In genomic region chr7:28455486-28455885, GRCh38 we compare ENCODE assay signal across 14 cellular contexts. TPM values are rescaled to one million over a fixed set of nuclear protein-coding genes. Genes with fewer than 3 reads are reported as not detected.
A peak's percentile ranks its signal among the peaks of the same experiment; 100 is the strongest.
DNase-seq lines count a peak whose midpoint lies in the region; ATAC-seq and TF ChIP-seq lines count a peak whose summit lies in the region.
"Had no signal": no experiment of that assay in that cellular context is flagged by ENCODE, and none has a peak within 500 bp of the region (broad histone marks: within the 10 kb centered on the region; RNA-seq: fewer than 3 reads in every experiment).

No MANE protein-coding gene starts in this region.

- H3K4me3 ChIP-seq in BLaER1, result no peak overlapping the region
- H3K4me3 ChIP-seq in iPS DF 6.9 (ENCODE audit: low read length), result no peak overlapping the region
- H3K4me3 ChIP-seq in aorta (ENCODE audit: low read length in 2 of 2), result no peak overlapping the region
- H3K4me3 ChIP-seq: HAP-1 had no signal

- H3K27ac ChIP-seq in BLaER1, result no peak overlapping the region
- no peak overlapping the region for H3K27ac ChIP-seq in iPS DF 6.9 (ENCODE audit: low read length)
- H3K27ac ChIP-seq in aorta (ENCODE audit: low read depth in 1 of 2, low read length in 2 of 2), result no peak overlapping the region
- H3K27ac ChIP-seq: C4-2B had no signal

- no peak overlapping the region for H3K4me3 Mint-ChIP-seq in WTC11
- H3K4me3 Mint-ChIP-seq in activated CD8-positive, alpha-beta memory T cell treated with anti-CD3 and anti-CD28 coated beads, Interleukin-2, amount 10 ng/mL, durations not matched to agents 7 days and 5 days, result no peak overlapping the region
- H3K4me3 Mint-ChIP-seq: B cell; CD4-positive, alpha-beta T cell had no signal

- TF ChIP-seq CTCF in WTC11 (IDR thresholded peaks at IDR 0.05), result no peak

- H3K36me3 Mint-ChIP-seq in WTC11, result no peaks in the 10 kb centered on the region
- no peaks in the 10 kb centered on the region for H3K36me3 Mint-ChIP-seq in activated CD8-positive, alpha-beta memory T cell treated with anti-CD3 and anti-CD28 coated beads, Interleukin-2, amount 10 ng/mL, durations not matched to agents 7 days and 5 days

- H3K36me3 ChIP-seq in BLaER1 (no peaks in the 10 kb centered on the region), iPS DF 6.9 (ENCODE audit: control insufficient read depth, insufficient read depth, low read length) (no peaks in the 10 kb centered on the region), aorta (ENCODE audit: control insufficient read depth in 1 of 2, insufficient read depth in 2 of 2, low read length in 1 of 2) (no peaks in the 10 kb centered on the region)
- H3K36me3 ChIP-seq: HAP-1 had no signal

- H3K27ac Mint-ChIP-seq in WTC11, result no peak overlapping the region
- H3K27ac Mint-ChIP-seq in activated CD8-positive, alpha-beta memory T cell treated with anti-CD3 and anti-CD28 coated beads, Interleukin-2, amount 10 ng/mL, durations not matched to agents 7 days and 5 days, result no peak overlapping the region
- H3K27ac Mint-ChIP-seq: B cell; CD4-positive, alpha-beta T cell had no signal

- CTCF ChIA-PET in WTC11 (lab: Charles Lee), result no interaction called here
- CTCF ChIA-PET in activated CD8-positive, alpha-beta memory T cell treated with anti-CD3 and anti-CD28 coated beads, Interleukin-2, amount 10 ng/mL, durations not matched to agents 7 days and 5 days (lab: Charles Lee), result no interaction called here

- H3K4me2 ChIP-seq in BLaER1, result peak overlapping the region; percentile 15

- H3K27me3 ChIP-seq in BLaER1 (no peaks in the 10 kb centered on the region), iPS DF 6.9 (ENCODE audit: control insufficient read depth, insufficient read depth, low read length) (no peaks in the 10 kb centered on the region), aorta (ENCODE audit: control insufficient read depth in 1 of 2, insufficient read depth in 2 of 2, low read length in 1 of 2) (no peaks in the 10 kb centered on the region)

- DNase-seq in WTC11 (ENCODE audit: low spot score), result no peak
- peak; percentile 16 for DNase-seq in iPS DF 6.9 (ENCODE audit: low read depth, low spot score)
- no peak for DNase-seq in aorta
- DNase-seq in activated CD8-positive, alpha-beta memory T cell treated with anti-CD3 and anti-CD28 coated beads, Interleukin-2, amount 10 ng/mL, durations not matched to agents 7 days and 5 days, result no peak
- DNase-seq in GM19238 (ENCODE audit: insufficient read length, low spot score), result no peak
- DNase-seq: 8988T; Caco-2; CD4-positive, alpha-beta T cell; GOT3 had no signal

- H3K4me1 ChIP-seq in BLaER1, result peaks cover 9% of the 10 kb centered on the region
- no peaks in the 10 kb centered on the region for H3K4me1 ChIP-seq in iPS DF 6.9 (ENCODE audit: control insufficient read depth, insufficient read depth, low read length)
- no peaks in the 10 kb centered on the region for H3K4me1 ChIP-seq in aorta (ENCODE audit: control insufficient read depth in 1 of 2, insufficient read depth in 2 of 2, low read length in 2 of 2)
- H3K4me1 ChIP-seq: Caco-2, HAP-1 had no signal

- H4K20me1 ChIP-seq in BLaER1, result no peaks in the 10 kb centered on the region

- H3K9me3 Mint-ChIP-seq in WTC11, result 0 out of 2 replicates have a peak, but pooled peaks cover 3% of the 10 kb centered on the region
- no peaks in the 10 kb centered on the region for H3K9me3 Mint-ChIP-seq in activated CD8-positive, alpha-beta memory T cell treated with anti-CD3 and anti-CD28 coated beads, Interleukin-2, amount 10 ng/mL, durations not matched to agents 7 days and 5 days (ENCODE audit: low read depth)
- H3K9me3 Mint-ChIP-seq: CD4-positive, alpha-beta T cell had no signal

- H3K9ac ChIP-seq in BLaER1, result no peak overlapping the region

- H3K4me1 Mint-ChIP-seq in WTC11, result peaks cover 17% of the 10 kb centered on the region
- no peaks in the 10 kb centered on the region for H3K4me1 Mint-ChIP-seq in activated CD8-positive, alpha-beta memory T cell treated with anti-CD3 and anti-CD28 coated beads, Interleukin-2, amount 10 ng/mL, durations not matched to agents 7 days and 5 days
- H3K4me1 Mint-ChIP-seq: B cell had no signal

- no CpG with 5 or more reads among the region's 5 CpGs for WGBS in iPS DF 6.9 (ENCODE audit: insufficient coverage, insufficient read length)
- WGBS in aorta, 2 donors, result 87 to 88% methylated on average over 5 of the region's 5 CpGs

- ATAC-seq in WTC11 (peak; percentile 77), aorta (ENCODE audit: low FRiP score) (peak; percentile 41), GM18502 (IDR thresholded peaks at IDR 0.05; ENCODE audit: poor library complexity, unreplicated experiment) (no peak)
- ATAC-seq in activated CD8-positive, alpha-beta memory T cell treated with anti-CD3 and anti-CD28 coated beads, Interleukin-2, amount 10 ng/mL, durations not matched to agents 7 days and 5 days, result no peak

- no peaks in the 10 kb centered on the region for H3K27me3 Mint-ChIP-seq in WTC11 (ENCODE audit: low read depth)
- H3K27me3 Mint-ChIP-seq in activated CD8-positive, alpha-beta memory T cell treated with anti-CD3 and anti-CD28 coated beads, Interleukin-2, amount 10 ng/mL, durations not matched to agents 7 days and 5 days, result peaks cover 5% of the 10 kb centered on the region

- intact Hi-C loops in aorta (cut with DNase I), result no loop called here

- H3K9me3 ChIP-seq in BLaER1 (no peaks in the 10 kb centered on the region), iPS DF 6.9 (ENCODE audit: control insufficient read depth, insufficient read depth, low read length) (no peaks in the 10 kb centered on the region), aorta (ENCODE audit: control insufficient read depth, low read length) (no peaks in the 10 kb centered on the region)
- H3K9me3 ChIP-seq: Caco-2, HAP-1 had no signal

- POLR2A ChIA-PET in WTC11 (lab: Charles Lee), result interaction anchor here (1.0 kb wide), 1 partner anchor 16 kb away, joined by 3 read pairs; no protein-coding TSS in a partner anchor

TF ChIP-seq in WTC11, 78 proteins besides CTCF, POLR2A, EP300 and RAD21:
- TF ChIP-seq, protein P1, sequence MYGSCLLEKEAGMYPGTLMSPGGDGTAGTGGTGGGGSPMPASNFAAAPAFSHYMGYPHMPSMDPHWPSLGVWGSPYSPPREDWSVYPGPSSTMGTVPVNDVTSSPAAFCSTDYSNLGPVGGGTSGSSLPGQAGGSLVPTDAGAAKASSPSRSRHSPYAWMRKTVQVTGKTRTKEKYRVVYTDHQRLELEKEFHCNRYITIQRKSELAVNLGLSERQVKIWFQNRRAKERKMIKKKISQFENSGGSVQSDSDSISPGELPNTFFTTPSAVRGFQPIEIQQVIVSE (CRISPR knock-in tag; IDR thresholded peaks at IDR 0.05; ENCODE audit: borderline replicate concordance), result no peak
- TF ChIP-seq CREM (CRISPR knock-in tag; IDR thresholded peaks at IDR 0.05), result no peak
- TF ChIP-seq ZNF671 (CRISPR knock-in tag; IDR thresholded peaks at IDR 0.05), result no peak
- TF ChIP-seq TEAD4 (CRISPR knock-in tag; IDR thresholded peaks at IDR 0.05), result no peak
- TF ChIP-seq ZNF423 (CRISPR knock-in tag; IDR thresholded peaks at IDR 0.05), result no peak
- TF ChIP-seq TCF7 (CRISPR knock-in tag; IDR thresholded peaks at IDR 0.05; ENCODE audit: low read depth), result no peak
- no peak for TF ChIP-seq GABPB1 (CRISPR knock-in tag; IDR thresholded peaks at IDR 0.05)
- no peak for TF ChIP-seq E2F5 (CRISPR knock-in tag; IDR thresholded peaks at IDR 0.05)
- no peak for TF ChIP-seq SP1 (CRISPR knock-in tag; conservative IDR thresholded peaks at IDR 0.05)
- no peak for TF ChIP-seq ZNF121 (CRISPR knock-in tag; IDR thresholded peaks at IDR 0.05)
- TF ChIP-seq ZNF396 (CRISPR knock-in tag; IDR thresholded peaks at IDR 0.05; ENCODE audit: borderline replicate concordance), result no peak
- no peak for TF ChIP-seq ZNF263 (CRISPR knock-in tag; IDR thresholded peaks at IDR 0.05; ENCODE audit: low read depth)

RNA-seq across cellular contexts. Expression of gene CREB5, which starts 43.2 kb away (rescaled TPM):
- total RNA-seq in WTC11 (2021) (1.1 to 1.7 TPM (median 1.3 TPM) in 3 replicates), aorta (10 to 100 TPM; 27.1 to 57.1 TPM)
- 1 to 10 TPM; 2.6 to 8.6 TPM for polyA plus RNA-seq in aorta
- total RNA-seq in activated CD8-positive, alpha-beta memory T cell treated with anti-CD3 and anti-CD28 coated beads, Interleukin-2, amount 10 ng/mL, durations not matched to agents 7 days and 5 days, result not detected

Comparison
In these comparisons a context has a peak if more than half of its experiments do, and no peak if none do; other contexts are left out.
1. ATAC-seq: peak in WTC11 (single experiment) and aorta (single experiment); none in activated CD8-positive, alpha-beta memory T cell treated with anti-CD3 and anti-CD28 coated beads, Interleukin-2, amount 10 ng/mL, durations not matched to agents 7 days and 5 days (single experiment) and GM18502 (single experiment).
2. RNA of gene CREB5, which starts 43.2 kb away (total RNA-seq): 27.1 to 57.1 TPM in aorta; 1.1 to 1.7 TPM in WTC11 and not detected in activated CD8-positive, alpha-beta memory T cell treated with anti-CD3 and anti-CD28 coated beads, Interleukin-2, amount 10 ng/mL, durations not matched to agents 7 days and 5 days; every median in the first group is over 10 times any median in the second.